In the genomic region with DNA sequence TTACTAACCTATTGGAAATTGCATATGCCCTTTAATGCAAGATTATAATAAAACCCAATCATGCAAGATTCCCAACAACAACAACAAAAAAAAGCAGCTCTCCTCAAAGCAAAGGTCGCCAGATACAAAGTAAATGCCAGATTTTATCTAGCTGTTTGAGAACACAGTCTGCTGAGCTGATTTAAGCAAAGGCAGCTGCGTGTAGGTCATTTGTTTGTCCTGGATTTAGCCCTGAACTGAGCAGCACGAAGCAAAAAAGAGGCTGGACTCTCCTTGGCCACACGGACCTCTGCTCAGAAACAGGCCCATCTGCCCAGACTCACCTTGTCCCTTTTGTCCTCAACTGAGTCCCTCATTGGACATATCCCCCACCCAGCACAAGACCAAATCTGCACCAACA, we compare ENCODE assay signal across 12 cellular contexts.
"Had no signal": no experiment of that assay in that cellular context is flagged by ENCODE, and none has a peak within 500 bp of the region (broad histone marks: within the 10 kb centered on the region; RNA-seq: fewer than 3 reads in every experiment).

No MANE protein-coding gene starts in this region.

- H3K9me3 ChIP-seq: esophagus muscularis mucosa had no signal

- H2AFZ ChIP-seq: neural progenitor cell, parathyroid adenoma had no signal

- H3K27me3 ChIP-seq: esophagus muscularis mucosa, foreskin keratinocyte, neural progenitor cell had no signal

- H3K36me3 ChIP-seq: esophagus muscularis mucosa, neural progenitor cell had no signal

- H3K9ac ChIP-seq: neural progenitor cell, parathyroid adenoma had no signal

- H3K4me1 Mint-ChIP-seq: activated naive CD4-positive, alpha-beta T cell treated with anti-CD3 and anti-CD28 coated beads, Interleukin-2, amount 50 U/mL, for 24 hours; neural progenitor cell had no signal

- H3K4me3 ChIP-seq: esophagus muscularis mucosa, neural progenitor cell, smooth muscle cell had no signal

- H3K4me1 ChIP-seq: foreskin keratinocyte, neural progenitor cell had no signal

- ATAC-seq: foreskin keratinocyte had no signal

- DNase-seq: activated CD4-positive, alpha-beta T cell treated with anti-CD3 and anti-CD28 coated beads, Interleukin-2, amount 50 U/mL, for 4 hours; activated CD4-positive, CD25-positive, alpha-beta regulatory T cell treated with anti-CD3 and anti-CD28 coated beads, Interleukin-2, amount 50 U/mL, for 72 hours; activated T-cell treated with anti-CD3 and anti-CD28 coated beads, Interleukin-2, amount 50 U/mL, for 1 hour; amygdala; foreskin keratinocyte; islet precursor cell; trophoblast cell had no signal

- H3K27me3 Mint-ChIP-seq: activated naive CD4-positive, alpha-beta T cell treated with anti-CD3 and anti-CD28 coated beads, Interleukin-2, amount 50 U/mL, for 24 hours had no signal

- H3K4me2 ChIP-seq: neural progenitor cell, smooth muscle cell had no signal

- H3K79me2 ChIP-seq: parathyroid adenoma had no signal

- H3K4me3 Mint-ChIP-seq: activated naive CD4-positive, alpha-beta T cell treated with anti-CD3 and anti-CD28 coated beads, Interleukin-2, amount 50 U/mL, for 24 hours; neural progenitor cell had no signal

- H3K36me3 Mint-ChIP-seq: activated naive CD4-positive, alpha-beta T cell treated with anti-CD3 and anti-CD28 coated beads, Interleukin-2, amount 50 U/mL, for 24 hours; neural progenitor cell had no signal

- H3K27ac ChIP-seq: esophagus muscularis mucosa, foreskin keratinocyte, neural progenitor cell, parathyroid adenoma had no signal

- H3K27ac Mint-ChIP-seq: activated naive CD4-positive, alpha-beta T cell treated with anti-CD3 and anti-CD28 coated beads, Interleukin-2, amount 50 U/mL, for 24 hours; neural progenitor cell had no signal

- H3K9me3 Mint-ChIP-seq: neural progenitor cell had no signal
